ENCODE assay signal across 9 cellular contexts in the genomic region with DNA sequence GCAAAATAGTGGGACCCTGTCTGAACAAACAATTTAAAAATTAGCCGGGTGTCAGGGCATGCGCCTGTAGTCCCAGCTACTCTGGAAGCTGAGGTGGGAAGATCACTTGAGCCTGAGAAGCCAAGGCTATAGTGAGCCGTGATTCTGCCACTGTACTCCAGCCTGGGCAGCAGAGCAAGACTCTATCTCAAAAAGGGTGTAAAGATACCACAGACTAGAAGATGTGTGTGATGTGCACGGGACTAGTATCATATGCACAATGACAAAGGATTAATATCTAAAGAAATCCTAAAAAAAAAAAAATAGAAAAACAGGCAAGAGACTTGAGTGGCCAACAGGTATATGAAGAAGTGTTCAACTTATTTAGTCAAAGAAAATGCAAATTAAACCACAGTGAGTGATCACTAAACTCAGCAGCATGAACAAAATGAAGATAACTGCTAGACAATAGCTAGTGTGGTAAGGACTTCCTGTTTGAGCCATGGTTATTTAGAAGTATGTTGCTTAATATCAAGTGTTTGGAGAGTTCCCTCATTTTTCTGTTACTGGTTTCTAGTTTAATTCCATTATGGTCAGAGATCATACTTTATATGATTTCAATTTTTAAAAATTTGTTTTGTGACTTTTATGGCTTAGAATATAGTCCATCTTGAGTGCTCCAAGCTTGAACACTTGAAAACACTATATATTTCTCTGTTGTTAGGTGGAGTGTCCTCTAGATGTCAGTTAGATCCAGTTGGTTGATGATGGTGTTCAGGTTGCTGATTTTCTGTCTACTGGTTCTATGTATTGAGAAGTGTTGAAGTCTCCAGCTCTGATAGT. TPM values are rescaled to one million over a fixed set of nuclear protein-coding genes. Genes with fewer than 3 reads are reported as not detected.
DNase-seq lines count a peak whose midpoint lies in the region; ATAC-seq and TF ChIP-seq lines count a peak whose summit lies in the region.
"Had no signal": no experiment of that assay in that cellular context is flagged by ENCODE, and none has a peak within 500 bp of the region (broad histone marks: within the 10 kb centered on the region; RNA-seq: fewer than 3 reads in every experiment).

No MANE protein-coding gene starts in this region.

- ATAC-seq in RWPE2 (ENCODE audit: low read depth), result no peak

- peaks cover 0 to 3% (median 0%) of the 10 kb centered on the region in 3 donors for H3K36me3 Mint-ChIP-seq in immature natural killer cell

- H3K27me3 ChIP-seq in RWPE2 (ENCODE audit: insufficient read depth, poor library complexity, severe bottlenecking), result no peaks in the 10 kb centered on the region
- no peaks in the 10 kb centered on the region for H3K27me3 ChIP-seq in SJCRH30

- peak overlapping the region in 4 of 5 donors; percentile 63 to 70 (median 66) for H3K4me3 Mint-ChIP-seq in immature natural killer cell

- no peaks in the 10 kb centered on the region for H3K9me3 Mint-ChIP-seq in immature natural killer cell

- no peaks in the 10 kb centered on the region for H3K9me3 ChIP-seq in HEK293 (ENCODE audit: control insufficient read depth, insufficient read depth, low read depth, low read length)
- H3K9me3 ChIP-seq in RWPE2 (ENCODE audit: severe bottlenecking), result no peaks in the 10 kb centered on the region
- no peaks in the 10 kb centered on the region for H3K9me3 ChIP-seq in SJCRH30 (replicated peaks)

- no peak overlapping the region for H3K27ac ChIP-seq in HEK293 (ENCODE audit: extremely low read depth, low read depth, low read length)
- no peak overlapping the region for H3K27ac ChIP-seq in RWPE2 (ENCODE audit: poor library complexity, severe bottlenecking)
- H3K27ac ChIP-seq in SJCRH30, result no peak overlapping the region

- H3K27me3 Mint-ChIP-seq in immature natural killer cell (ENCODE audit: low read depth in 3 of 3), result no peaks in the 10 kb centered on the region

- no peaks in the 10 kb centered on the region; a peak in 1 of 3 replicates for H3K36me3 ChIP-seq in HEK293 (ENCODE audit: control insufficient read depth in 2 of 2, insufficient read depth in 1 of 2, low read length in 2 of 2)
- no peaks in the 10 kb centered on the region for H3K36me3 ChIP-seq in RWPE2 (ENCODE audit: low read depth)
- no peaks in the 10 kb centered on the region for H3K36me3 ChIP-seq in SJCRH30

- H3K4me3 ChIP-seq in HEK293 (ENCODE audit: low read depth, low read length) (no peak overlapping the region), RWPE2 (ENCODE audit: severe bottlenecking) (no peak overlapping the region), SJCRH30 (no peak overlapping the region)

- DNase-seq in GM03348 (ENCODE audit: low spot score) (peak; percentile 46), RWPE2 (ENCODE audit: low spot score) (no peak), immature natural killer cell (peak; percentile 7 to 27 (median 23)), dedifferentiated amniotic fluid mesenchymal stem cell (ENCODE audit: extremely low spot score) (no peak), SJCRH30 (no peak), D341Med (ENCODE audit: low spot score) (no peak), kidney glomerular epithelial cell (lab: John Stamatoyannopoulos, UW) (no peak)
- DNase-seq: NCI-H524 had no signal

- H3K27ac Mint-ChIP-seq in immature natural killer cell, result peak overlapping the region; percentile 75 to 92 (median 84)

- H3K4me1 ChIP-seq in HEK293 (ENCODE audit: control insufficient read depth, insufficient read depth, low read length), result peaks cover 5% of the 10 kb centered on the region; the same call in 1 of the 2 replicates
- H3K4me1 ChIP-seq in RWPE2 (ENCODE audit: insufficient read depth, poor library complexity, severe bottlenecking), result no peaks in the 10 kb centered on the region
- H3K4me1 ChIP-seq in SJCRH30, result no peaks in the 10 kb centered on the region

- POLR2A ChIA-PET in HEK293 (lab: Yijun Ruan, JAX), result interaction anchor here (0.7 kb wide), 3 partner anchors 20 to 513 kb away, joined by 3 to 4 read pairs (median 3); no protein-coding TSS in a partner anchor

- CTCF ChIA-PET in HEK293 (lab: Yijun Ruan, JAX), result interaction anchor here (0.7 to 1.8 kb wide), 4 partner anchors 17 to 45 kb away, joined by 4 to 7 read pairs (median 6); no protein-coding TSS in a partner anchor

- peaks cover 28 to 42% of the 10 kb centered on the region in 2 donors for H3K4me1 Mint-ChIP-seq in immature natural killer cell

- no peak for TF ChIP-seq CTCF in HEK293 (tag by site-specific recombination; IDR thresholded peaks at IDR 0.05)
- TF ChIP-seq CTCF in RWPE2 (IDR thresholded peaks at IDR 0.05; ENCODE audit: poor library complexity, severe bottlenecking), result peak; percentile 13

TF ChIP-seq in HEK293, 187 proteins besides CTCF, POLR2A, EP300 and RAD21 (continues in another document):
- TF ChIP-seq ZNF571 (tag by site-specific recombination; IDR thresholded peaks at IDR 0.05) (no peak), KLF9 (tag by site-specific recombination; IDR thresholded peaks at IDR 0.05; ENCODE audit: low read depth) (no peak), ZNF341 (tag by site-specific recombination; IDR thresholded peaks at IDR 0.05; ENCODE audit: low read depth) (no peak), ZNF654 (tag by site-specific recombination; IDR thresholded peaks at IDR 0.05; ENCODE audit: low read depth) (peak; percentile 32; the same call in 1 of the 2 replicates), ZNF391 (tag by site-specific recombination; IDR thresholded peaks at IDR 0.05; ENCODE audit: borderline replicate concordance, low read depth) (no peak), ZNF2 (tag by site-specific recombination; IDR thresholded peaks at IDR 0.05) (no peak), YY1 (tag by site-specific recombination; IDR thresholded peaks at IDR 0.05) (no peak), ZSCAN23 (tag by site-specific recombination; IDR thresholded peaks at IDR 0.05) (no peak), ZNF600 (tag by site-specific recombination; IDR thresholded peaks at IDR 0.05) (no peak), ZBTB1 (tag by site-specific recombination; IDR thresholded peaks at IDR 0.05) (no peak)
- TF ChIP-seq, protein P1, sequence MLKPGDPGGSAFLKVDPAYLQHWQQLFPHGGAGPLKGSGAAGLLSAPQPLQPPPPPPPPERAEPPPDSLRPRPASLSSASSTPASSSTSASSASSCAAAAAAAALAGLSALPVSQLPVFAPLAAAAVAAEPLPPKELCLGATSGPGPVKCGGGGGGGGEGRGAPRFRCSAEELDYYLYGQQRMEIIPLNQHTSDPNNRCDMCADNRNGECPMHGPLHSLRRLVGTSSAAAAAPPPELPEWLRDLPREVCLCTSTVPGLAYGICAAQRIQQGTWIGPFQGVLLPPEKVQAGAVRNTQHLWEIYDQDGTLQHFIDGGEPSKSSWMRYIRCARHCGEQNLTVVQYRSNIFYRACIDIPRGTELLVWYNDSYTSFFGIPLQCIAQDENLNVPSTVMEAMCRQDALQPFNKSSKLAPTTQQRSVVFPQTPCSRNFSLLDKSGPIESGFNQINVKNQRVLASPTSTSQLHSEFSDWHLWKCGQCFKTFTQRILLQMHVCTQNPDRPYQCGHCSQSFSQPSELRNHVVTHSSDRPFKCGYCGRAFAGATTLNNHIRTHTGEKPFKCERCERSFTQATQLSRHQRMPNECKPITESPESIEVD (tag by site-specific recombination; IDR thresholded peaks at IDR 0.05), result no peak
- TF ChIP-seq, protein P2, sequence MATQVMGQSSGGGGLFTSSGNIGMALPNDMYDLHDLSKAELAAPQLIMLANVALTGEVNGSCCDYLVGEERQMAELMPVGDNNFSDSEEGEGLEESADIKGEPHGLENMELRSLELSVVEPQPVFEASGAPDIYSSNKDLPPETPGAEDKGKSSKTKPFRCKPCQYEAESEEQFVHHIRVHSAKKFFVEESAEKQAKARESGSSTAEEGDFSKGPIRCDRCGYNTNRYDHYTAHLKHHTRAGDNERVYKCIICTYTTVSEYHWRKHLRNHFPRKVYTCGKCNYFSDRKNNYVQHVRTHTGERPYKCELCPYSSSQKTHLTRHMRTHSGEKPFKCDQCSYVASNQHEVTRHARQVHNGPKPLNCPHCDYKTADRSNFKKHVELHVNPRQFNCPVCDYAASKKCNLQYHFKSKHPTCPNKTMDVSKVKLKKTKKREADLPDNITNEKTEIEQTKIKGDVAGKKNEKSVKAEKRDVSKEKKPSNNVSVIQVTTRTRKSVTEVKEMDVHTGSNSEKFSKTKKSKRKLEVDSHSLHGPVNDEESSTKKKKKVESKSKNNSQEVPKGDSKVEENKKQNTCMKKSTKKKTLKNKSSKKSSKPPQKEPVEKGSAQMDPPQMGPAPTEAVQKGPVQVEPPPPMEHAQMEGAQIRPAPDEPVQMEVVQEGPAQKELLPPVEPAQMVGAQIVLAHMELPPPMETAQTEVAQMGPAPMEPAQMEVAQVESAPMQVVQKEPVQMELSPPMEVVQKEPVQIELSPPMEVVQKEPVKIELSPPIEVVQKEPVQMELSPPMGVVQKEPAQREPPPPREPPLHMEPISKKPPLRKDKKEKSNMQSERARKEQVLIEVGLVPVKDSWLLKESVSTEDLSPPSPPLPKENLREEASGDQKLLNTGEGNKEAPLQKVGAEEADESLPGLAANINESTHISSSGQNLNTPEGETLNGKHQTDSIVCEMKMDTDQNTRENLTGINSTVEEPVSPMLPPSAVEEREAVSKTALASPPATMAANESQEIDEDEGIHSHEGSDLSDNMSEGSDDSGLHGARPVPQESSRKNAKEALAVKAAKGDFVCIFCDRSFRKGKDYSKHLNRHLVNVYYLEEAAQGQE (tag by site-specific recombination; IDR thresholded peaks at IDR 0.05), result peak; percentile 22; the same call in 1 of the 2 replicates
- TF ChIP-seq, protein P3, sequence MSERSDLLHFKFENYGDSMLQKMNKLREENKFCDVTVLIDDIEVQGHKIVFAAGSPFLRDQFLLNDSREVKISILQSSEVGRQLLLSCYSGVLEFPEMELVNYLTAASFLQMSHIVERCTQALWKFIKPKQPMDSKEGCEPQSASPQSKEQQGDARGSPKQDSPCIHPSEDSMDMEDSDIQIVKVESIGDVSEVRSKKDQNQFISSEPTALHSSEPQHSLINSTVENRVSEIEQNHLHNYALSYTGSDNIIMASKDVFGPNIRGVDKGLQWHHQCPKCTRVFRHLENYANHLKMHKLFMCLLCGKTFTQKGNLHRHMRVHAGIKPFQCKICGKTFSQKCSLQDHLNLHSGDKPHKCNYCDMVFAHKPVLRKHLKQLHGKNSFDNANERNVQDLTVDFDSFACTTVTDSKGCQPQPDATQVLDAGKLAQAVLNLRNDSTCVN (tag by site-specific recombination; optimal IDR thresholded peaks at IDR 0.05), result no peak
- TF ChIP-seq, protein P4, sequence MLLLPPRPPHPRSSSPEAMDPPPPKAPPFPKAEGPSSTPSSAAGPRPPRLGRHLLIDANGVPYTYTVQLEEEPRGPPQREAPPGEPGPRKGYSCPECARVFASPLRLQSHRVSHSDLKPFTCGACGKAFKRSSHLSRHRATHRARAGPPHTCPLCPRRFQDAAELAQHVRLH (tag by site-specific recombination; IDR thresholded peaks at IDR 0.05), result no peak

RNA-seq across cellular contexts. Expression of gene SLX4, which starts 14.7 kb away (rescaled TPM):
- 1 to 10 TPM in 1 of 3 donors, under 1 TPM in 1, not detected in 1; 0.43 to 1.8 TPM for polyA plus RNA-seq in immature natural killer cell
- total RNA-seq in SJCRH30 (2014; rRNA removed; shearing (Covaris generic)), result 6.5 and 7.6 TPM in 2 replicates

RNA-seq across cellular contexts. Expression of gene DNASE1, which starts 28.4 kb away (rescaled TPM):
- polyA plus RNA-seq in immature natural killer cell, result 1 to 10 TPM in 2 of 3 donors, under 1 TPM in 1; 0.60 to 9.0 (median 3.5) TPM
- 17.4 and 19.3 TPM in 2 replicates for total RNA-seq in SJCRH30 (2014; rRNA removed; shearing (Covaris generic))

RNA-seq across cellular contexts. Expression of gene NLRC3, which starts 48.9 kb away (rescaled TPM):
- 10 to 100 TPM; 18.3 to 68.0 (median 24.9) TPM for polyA plus RNA-seq in immature natural killer cell
- 0.02 and 0.05 TPM in 2 replicates for total RNA-seq in SJCRH30 (2014; rRNA removed; shearing (Covaris generic))

Comparison
In these comparisons a context has a peak if more than half of its experiments do, and no peak if none do; other contexts are left out.
1. DNase-seq: peak in GM03348 (single experiment) and immature natural killer cell (3 of 3); none in RWPE2 (single experiment), dedifferentiated amniotic fluid mesenchymal stem cell (single experiment), SJCRH30 (0 of 2), D341Med (single experiment) and kidney glomerular epithelial cell (single experiment).